Comparison of ENCODE assay signal across 10 cellular contexts in the genomic region with DNA sequence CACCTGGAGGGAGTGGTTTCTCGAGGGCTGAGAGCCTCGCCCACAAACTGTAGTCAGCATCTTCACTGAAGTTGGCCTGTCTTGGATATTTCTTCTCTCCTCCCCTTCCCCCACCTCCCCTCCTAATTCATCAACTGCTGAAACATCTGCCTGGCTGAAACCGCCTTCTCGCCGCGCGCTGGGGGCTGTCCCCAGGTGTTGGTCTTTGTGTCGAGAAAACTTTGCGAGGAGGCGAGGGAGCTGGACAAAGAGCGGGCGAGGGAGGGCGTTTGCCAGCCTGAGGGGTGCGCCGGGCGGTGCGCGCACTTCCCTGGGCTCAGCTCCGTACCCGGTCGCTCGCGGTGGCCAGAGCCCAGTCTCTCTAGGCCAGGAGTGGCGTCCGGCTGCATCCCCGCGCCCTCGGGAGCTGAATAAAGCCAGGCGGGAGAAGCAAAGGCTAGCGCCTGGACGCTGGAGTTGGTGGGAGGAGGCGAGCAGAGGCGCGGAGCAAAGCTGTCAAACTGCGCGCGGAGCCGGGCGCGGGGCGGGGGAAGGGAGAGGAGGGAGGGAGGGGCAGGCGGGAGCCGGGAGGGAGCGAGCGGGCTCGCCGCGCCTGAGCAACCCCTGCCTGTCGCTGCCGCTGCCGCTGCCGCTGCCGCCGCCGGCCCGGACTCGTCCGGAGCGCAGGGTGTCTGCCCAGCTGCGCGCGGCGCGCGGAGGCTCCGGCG. TPM values are rescaled to one million over a fixed set of nuclear protein-coding genes. Genes with fewer than 3 reads are reported as not detected.
DNase-seq lines count a peak whose midpoint lies in the region; ATAC-seq and TF ChIP-seq lines count a peak whose summit lies in the region.
"Had no signal": no experiment of that assay in that cellular context is flagged by ENCODE, and none has a peak within 500 bp of the region (broad histone marks: within the 10 kb centered on the region; RNA-seq: fewer than 3 reads in every experiment).

A gene with protein sequence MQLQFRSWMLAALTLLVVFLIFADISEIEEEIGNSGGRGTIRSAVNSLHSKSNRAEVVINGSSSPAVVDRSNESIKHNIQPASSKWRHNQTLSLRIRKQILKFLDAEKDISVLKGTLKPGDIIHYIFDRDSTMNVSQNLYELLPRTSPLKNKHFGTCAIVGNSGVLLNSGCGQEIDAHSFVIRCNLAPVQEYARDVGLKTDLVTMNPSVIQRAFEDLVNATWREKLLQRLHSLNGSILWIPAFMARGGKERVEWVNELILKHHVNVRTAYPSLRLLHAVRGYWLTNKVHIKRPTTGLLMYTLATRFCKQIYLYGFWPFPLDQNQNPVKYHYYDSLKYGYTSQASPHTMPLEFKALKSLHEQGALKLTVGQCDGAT (plus strand): TSS at position 595 of the 707 bp plus-strand sequence. CDS start 184 bp downstream, outside the sequence.

- peak within 1 kb of the TSS; percentile 66 for H3K4me3 ChIP-seq in AG10803 (ENCODE audit: low read length)
- peak within 1 kb of the TSS; percentile 61 for H3K4me3 ChIP-seq in astrocyte of the spinal cord (ENCODE audit: low read depth, low read length)
- H3K4me3 ChIP-seq in lower lobe of right lung = peak within 1 kb of the TSS; percentile 2
- H3K4me3 ChIP-seq: GM12878 had no signal

- H3K27ac ChIP-seq in lower lobe of right lung = no peak within 1 kb of the TSS

- intact Hi-C loops in lower lobe of right lung (cut with DNase I) = no loop called here

- no peak for TF ChIP-seq EP300 in Ishikawa (IDR thresholded peaks at IDR 0.05; ENCODE audit: borderline replicate concordance)

- ATAC-seq in lower lobe of right lung (peak; percentile 18 to 47), GM18861 (IDR thresholded peaks at IDR 0.05; ENCODE audit: unreplicated experiment) (no peak), HG03571 (IDR thresholded peaks at IDR 0.05; ENCODE audit: unreplicated experiment) (no peak)
- ATAC-seq: effector memory CD8-positive, alpha-beta T cell; GM12878 had no signal

- no peaks in the 10 kb centered on the region for H3K36me3 ChIP-seq in lower lobe of right lung

- DNase-seq in AG10803 (ENCODE audit: low read depth) (peak; percentile 40), astrocyte of the spinal cord (ENCODE audit: low read depth, low spot score) (peak; percentile 54), lower lobe of right lung (no peak), NCI-H2029 (lab: John Stamatoyannopoulos, UW) (no peak), HK-2 (ENCODE audit: unreplicated experiment) (no peak)
- DNase-seq: effector memory CD8-positive, alpha-beta T cell had no signal

- H3K4me1 ChIP-seq in lower lobe of right lung = peaks cover 10% of the 10 kb centered on the region

- in situ Hi-C loops in astrocyte of the spinal cord (cut with HindIII; ENCODE audit: low sequenced_read_pairs) = no loop called here

- no peak for TF ChIP-seq RAD21 in Ishikawa (IDR thresholded peaks at IDR 0.05; ENCODE audit: low read depth)

- TF ChIP-seq CTCF in AG10803 (conservative IDR thresholded peaks at IDR 0.05; ENCODE audit: low read length) (no peak), astrocyte of the spinal cord (IDR thresholded peaks at IDR 0.05; ENCODE audit: low read depth, low read length) (no peak), lower lobe of right lung (IDR thresholded peaks at IDR 0.05) (no peak)

- no peaks in the 10 kb centered on the region for H3K9me3 ChIP-seq in lower lobe of right lung

- H3K27me3 ChIP-seq in lower lobe of right lung (ENCODE audit: low read depth) = peaks cover 74% of the 10 kb centered on the region

TF ChIP-seq in Ishikawa, 13 proteins besides CTCF, POLR2A, EP300 and RAD21:
- TF ChIP-seq CREB1 (IDR thresholded peaks at IDR 0.05; ENCODE audit: low read depth) = no peak
- TF ChIP-seq, protein P1, sequence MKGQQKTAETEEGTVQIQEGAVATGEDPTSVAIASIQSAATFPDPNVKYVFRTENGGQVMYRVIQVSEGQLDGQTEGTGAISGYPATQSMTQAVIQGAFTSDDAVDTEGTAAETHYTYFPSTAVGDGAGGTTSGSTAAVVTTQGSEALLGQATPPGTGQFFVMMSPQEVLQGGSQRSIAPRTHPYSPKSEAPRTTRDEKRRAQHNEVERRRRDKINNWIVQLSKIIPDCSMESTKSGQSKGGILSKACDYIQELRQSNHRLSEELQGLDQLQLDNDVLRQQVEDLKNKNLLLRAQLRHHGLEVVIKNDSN (IDR thresholded peaks at IDR 0.05) = no peak
- TF ChIP-seq, protein P2, sequence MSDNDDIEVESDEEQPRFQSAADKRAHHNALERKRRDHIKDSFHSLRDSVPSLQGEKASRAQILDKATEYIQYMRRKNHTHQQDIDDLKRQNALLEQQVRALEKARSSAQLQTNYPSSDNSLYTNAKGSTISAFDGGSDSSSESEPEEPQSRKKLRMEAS (IDR thresholded peaks at IDR 0.05) = 0 out of 2 replicates have a peak, but pooled peaks have one; percentile 9

RNA-seq across cellular contexts. Expression of the gene that starts here (rescaled TPM):
- total RNA-seq in lower lobe of right lung = not detected
- total RNA-seq: GM12878 had no signal

Comparison
In these comparisons a context has a peak if more than half of its experiments do, and no peak if none do; other contexts are left out.
1. Peak in ATAC-seq and H3K4me3 ChIP-seq in lower lobe of right lung; RNA of the gene not detected or under 1 TPM.
2. DNase-seq: peak in AG10803 (single experiment) and astrocyte of the spinal cord (single experiment); none in lower lobe of right lung (single experiment), NCI-H2029 (single experiment) and HK-2 (single experiment).
3. H3K4me3 ChIP-seq: peak in every context shown above with its lines; median percentile 66 in AG10803; 61 in astrocyte of the spinal cord; 2 in lower lobe of right lung.